Comparison of ENCODE assay signal across 14 cellular contexts in genomic region chr12:128852026-128852725, GRCh38. TPM values are rescaled to one million over a fixed set of nuclear protein-coding genes. Genes with fewer than 3 reads are reported as not detected.
DNase-seq lines count a peak whose midpoint lies in the region; ATAC-seq, FAIRE-seq and TF ChIP-seq lines count a peak whose summit lies in the region.
"Had no signal": no experiment of that assay in that cellular context is flagged by ENCODE, and none has a peak within 500 bp of the region (broad histone marks: within the 10 kb centered on the region; RNA-seq: fewer than 3 reads in every experiment).

No MANE protein-coding gene starts in this region.

- peaks cover 0 to 71% (median 3%) of the 10 kb centered on the region in 5 experiments for H3K9me3 Mint-ChIP-seq in brain
- H3K9me3 Mint-ChIP-seq in neural crest cell: peaks cover 5% of the 10 kb centered on the region

- peaks cover 53% of the 10 kb centered on the region for H3K27me3 Mint-ChIP-seq in brain
- peaks cover 17% of the 10 kb centered on the region for H3K27me3 Mint-ChIP-seq in neural crest cell (ENCODE audit: low read depth)

- TF ChIP-seq CTCF in brain (conservative IDR thresholded peaks at IDR 0.05): no peak
- TF ChIP-seq CTCF in neural crest cell (conservative IDR thresholded peaks at IDR 0.05): no peak

- H3K36me3 Mint-ChIP-seq in brain (peaks cover 6% of the 10 kb centered on the region), neural crest cell (ENCODE audit: low read depth) (peaks cover 2% of the 10 kb centered on the region)

- DNase-seq in activated effector memory CD4-positive, alpha-beta T cell treated with anti-CD3 and anti-CD28 coated beads, Interleukin-2, amount 50 U/mL, for 16 hours: peak; percentile 25
- no peak for DNase-seq in activated effector memory CD4-positive, alpha-beta T cell treated with Interleukin-2 at 50 U/mL for 16 hours
- DNase-seq in neural crest cell (ENCODE audit: low read depth, low spot score): no peak
- no peak for DNase-seq in HUDEP-2 (lab: John Stamatoyannopoulos, UW; ENCODE audit: unreplicated experiment in 76 of 76)
- no peak for DNase-seq in activated T-cell treated with anti-CD3 and anti-CD28 coated beads for 4 hours
- no peak for DNase-seq in frontal cortex (ENCODE audit: low spot score in 2 of 2)
- DNase-seq: EL, NCI-H1436, NCI-H2029 treated with DMSO at 0.1 percent for 48 hours, NCI-H510A treated with DMSO at 0.1 percent for 48 hours had no signal

- H3K4me1 Mint-ChIP-seq in brain: peaks cover 9% of the 10 kb centered on the region
- peaks cover 23% of the 10 kb centered on the region for H3K4me1 Mint-ChIP-seq in neural crest cell

- FAIRE-seq in frontal cortex (lab: Jason Lieb, UNC): no peak
- FAIRE-seq: A204.1 had no signal

- H3K4me3 Mint-ChIP-seq in brain (peak overlapping the region in 3 of 5 experiments; percentile 41 to 55 (median 55)), neural crest cell (peak overlapping the region; percentile 45)

- no peak for ATAC-seq in HG03159 (IDR thresholded peaks at IDR 0.05; ENCODE audit: unreplicated experiment)
- ATAC-seq: Panc1 had no signal

- peak overlapping the region in 1 of 5 experiments; percentile 11 for H3K27ac Mint-ChIP-seq in brain
- no peak overlapping the region for H3K27ac Mint-ChIP-seq in neural crest cell (ENCODE audit: unreplicated experiment)

RNA-seq across cellular contexts. Expression of gene GLT1D1, which starts 1.1 kb away (rescaled TPM):
- polyA plus RNA-seq in brain (ENCODE audit: insufficient read depth, low read depth, low replicate concordance): 6.6 TPM
- total RNA-seq in neural crest cell: 7.4 and 8.6 TPM in 2 replicates
- total RNA-seq in frontal cortex: 11.0 TPM

RNA-seq across cellular contexts. Expression of gene SLC15A4, which starts 28.4 kb away (rescaled TPM):
- polyA plus RNA-seq in brain (ENCODE audit: insufficient read depth, low read depth, low replicate concordance): 13.8 TPM
- total RNA-seq in neural crest cell (19.4 TPM in 2 replicates), frontal cortex (23.6 TPM)
